Comparison of ENCODE assay signal across 8 cellular contexts in genomic region chr5:177553671-177554429, GRCh38. TPM values are rescaled to one million over a fixed set of nuclear protein-coding genes. Genes with fewer than 3 reads are reported as not detected.
A peak's percentile ranks its signal among the peaks of the same experiment; 100 is the strongest.
DNase-seq lines count a peak whose midpoint lies in the region; ATAC-seq, FAIRE-seq and TF ChIP-seq lines count a peak whose summit lies in the region.

No MANE protein-coding gene starts in this region.

- H3K27me3 ChIP-seq in SJSA1 (replicated peaks) (no peaks in the 10 kb centered on the region; the same call in 1 of the 2 replicates), iPS-20b (ENCODE audit: insufficient read depth, low read length) (no peaks in the 10 kb centered on the region), small intestine (ENCODE audit: control insufficient read depth in 2 of 2, insufficient read depth in 2 of 2, low read length in 2 of 2) (no peaks in the 10 kb centered on the region)

- H3K27ac ChIP-seq in SJSA1 (no peak overlapping the region), iPS-20b (ENCODE audit: low read length) (no peak overlapping the region), small intestine (ENCODE audit: low read depth in 1 of 2, low read length in 1 of 2) (peak overlapping the region; percentile 70 to 77)

- peaks cover 15% of the 10 kb centered on the region for H3K4me1 ChIP-seq in SJSA1 (replicated peaks)
- peaks cover 7% of the 10 kb centered on the region; the same call in 1 of the 2 replicates for H3K4me1 ChIP-seq in iPS-20b (ENCODE audit: insufficient read depth, low read length)
- H3K4me1 ChIP-seq in small intestine (ENCODE audit: control insufficient read depth in 2 of 2, insufficient read depth in 1 of 2, low read depth in 1 of 2, low read length in 1 of 2): peaks cover 0 to 11% of the 10 kb centered on the region in 2 donors

- DNase-seq in NCI-H345 (lab: John Stamatoyannopoulos, UW) (peak; percentile 41), NCI-H345 treated with DMSO at 0.1 percent for 48 hours (lab: John Stamatoyannopoulos, UW; ENCODE audit: unreplicated experiment) (no peak), SJSA1 (ENCODE audit: low read depth in 1 of 2, low spot score in 2 of 2) (peak in 1 of 2 experiments; percentile 48), astrocyte of the cerebellum (ENCODE audit: low read depth) (no peak), small intestine (peak; percentile 46), RCC 7860 (ENCODE audit: low spot score) (no peak)

- peak overlapping the region; percentile 77 for H3K9ac ChIP-seq in iPS-20b (ENCODE audit: low read depth, low read length)

- H3K36me3 ChIP-seq in SJSA1: peaks cover 34% of the 10 kb centered on the region
- peaks cover 31% of the 10 kb centered on the region for H3K36me3 ChIP-seq in iPS-20b (ENCODE audit: insufficient read depth, low read depth, low read length)
- H3K36me3 ChIP-seq in small intestine (ENCODE audit: control insufficient read depth in 2 of 2, insufficient read depth in 2 of 2, low read length in 2 of 2): no peaks in the 10 kb centered on the region

- peak overlapping the region; percentile 83 for H3K4me3 ChIP-seq in SJSA1
- peak overlapping the region; percentile 80 for H3K4me3 ChIP-seq in astrocyte of the cerebellum (ENCODE audit: low read depth, low read length)
- peak overlapping the region; percentile 75 for H3K4me3 ChIP-seq in iPS-20b (ENCODE audit: low read length)
- peak overlapping the region; percentile 84 to 96 for H3K4me3 ChIP-seq in small intestine (ENCODE audit: low read depth in 1 of 2, low read length in 2 of 2)

- 0 to 1% (median 1%) methylated on average over 31 to 72 of the region's 72 CpGs for WGBS in small intestine, 3 donors

- peak; percentile 46 for ATAC-seq in HG02938 (IDR thresholded peaks at IDR 0.05; ENCODE audit: unreplicated experiment)

- H3K9me3 ChIP-seq in SJSA1 (replicated peaks): no peaks in the 10 kb centered on the region
- no peaks in the 10 kb centered on the region for H3K9me3 ChIP-seq in iPS-20b (ENCODE audit: insufficient read depth, low read depth, low read length)
- no peaks in the 10 kb centered on the region for H3K9me3 ChIP-seq in small intestine (ENCODE audit: control insufficient read depth, low read depth)

- FAIRE-seq in small intestine (lab: Jason Lieb, UNC) (no peak), RCC 7860 (lab: Jason Lieb, UNC) (no peak)

- in situ Hi-C loops in astrocyte of the cerebellum (cut with HindIII; ENCODE audit: low sequenced_read_pairs): no loop called here

- no peak for TF ChIP-seq CTCF in astrocyte of the cerebellum (IDR thresholded peaks at IDR 0.05; ENCODE audit: low read depth, low read length, missing control alignments)

RNA-seq across cellular contexts. Expression of gene FAM193B, which starts 0.5 kb away (rescaled TPM):
- 24.9 and 29.9 TPM in 2 replicates for total RNA-seq in SJSA1 (2014; rRNA removed; shearing (Covaris generic))
- polyA plus RNA-seq in small intestine: 100 to 1,000 TPM in 2 of 3 donors, 10 to 100 TPM in 1; 68.7 to 336 (median 239) TPM

RNA-seq across cellular contexts. Expression of gene DDX41, which starts 37.1 kb away (rescaled TPM):
- total RNA-seq in SJSA1 (2014; rRNA removed; shearing (Covaris generic)): 131 and 150 TPM in 2 replicates
- polyA plus RNA-seq in small intestine: 10 to 100 TPM; 81.9 to 93.0 (median 82.3) TPM

RNA-seq across cellular contexts. Expression of gene TMED9, which starts 38.2 kb away (rescaled TPM):
- total RNA-seq in SJSA1 (2014; rRNA removed; shearing (Covaris generic)): 141 and 148 TPM in 2 replicates
- 100 to 1,000 TPM in 1 of 3 donors, 10 to 100 TPM in 2; 34.9 to 183 (median 44.6) TPM for polyA plus RNA-seq in small intestine

RNA-seq across cellular contexts. Expression of gene DOK3, which starts 44.2 kb away (rescaled TPM):
- total RNA-seq in SJSA1 (2014; rRNA removed; shearing (Covaris generic)): 1.8 and 4.2 TPM in 2 replicates
- 1 to 10 TPM; 3.1 to 6.0 (median 4.1) TPM for polyA plus RNA-seq in small intestine

RNA-seq across cellular contexts. Expression of gene B4GALT7, which starts 46.1 kb away (rescaled TPM):
- total RNA-seq in SJSA1 (2014; rRNA removed; shearing (Covaris generic)): 37.9 and 53.0 TPM in 2 replicates
- polyA plus RNA-seq in small intestine: 10 to 100 TPM; 10.5 to 29.0 (median 22.7) TPM

Comparison
In these comparisons a context has a peak if more than half of its experiments do, and no peak if none do; other contexts are left out.
1. DNase-seq: peak in NCI-H345 (single experiment) and small intestine (single experiment); none in NCI-H345 treated with DMSO at 0.1 percent for 48 hours (single experiment), astrocyte of the cerebellum (single experiment) and RCC 7860 (single experiment).
2. H3K27ac ChIP-seq: peak in small intestine (2 of 2); none in SJSA1 (single experiment) and iPS-20b (single experiment).
3. Peak in every context shown above with its lines, with median percentiles within 50 percentile points of each other: H3K4me3 ChIP-seq.